ENCODE assay signal across 8 cellular contexts in the genomic region with DNA sequence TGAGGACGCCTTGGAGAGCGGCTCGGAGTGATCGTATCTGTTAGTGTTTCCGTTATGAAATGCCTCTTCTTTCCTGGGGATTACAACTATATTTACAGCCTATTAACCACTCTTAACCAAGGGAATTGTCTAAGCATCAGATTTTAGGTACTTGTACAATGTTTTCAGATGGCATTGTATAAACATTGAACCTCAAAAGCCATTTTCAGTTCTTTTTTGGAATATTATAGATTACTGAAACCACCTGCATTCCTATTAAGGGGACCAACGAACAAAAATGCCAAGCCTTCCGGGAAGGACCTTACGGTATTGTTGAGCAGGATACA. TPM values are rescaled to one million over a fixed set of nuclear protein-coding genes. Genes with fewer than 3 reads are reported as not detected.
DNase-seq lines count a peak whose midpoint lies in the region; FAIRE-seq and TF ChIP-seq lines count a peak whose summit lies in the region.

No MANE protein-coding gene starts in this region.

- H3K9me3 ChIP-seq in astrocyte (ENCODE audit: insufficient read depth, low read depth, low read length), result no peaks in the 10 kb centered on the region
- no peaks in the 10 kb centered on the region for H3K9me3 ChIP-seq in thyroid gland

- no peak for FAIRE-seq in astrocyte (lab: Jason Lieb, UNC)
- FAIRE-seq in GM12892 (lab: Jason Lieb, UNC), result no peak

- intact Hi-C loops in lower leg skin (cut with DNase I; ENCODE audit: low total_unique reads) (loop anchor here (5.0 kb wide), 1 partner anchor 1806 kb away; no protein-coding TSS in a partner anchor), thyroid gland (cut with DNase I) (no loop called here)

- H3K27ac ChIP-seq in astrocyte (ENCODE audit: low read depth, low read length), result no peak overlapping the region
- H3K27ac ChIP-seq in thyroid gland, result peak overlapping the region in 1 of 3 donors; percentile 85

- H3K4me3 Mint-ChIP-seq in activated CD4-positive, alpha-beta T cell treated with anti-CD3 and anti-CD28 coated beads, Interleukin-2, amount 10 ng/mL, durations not matched to agents 7 days and 5 days, result peak overlapping the region; percentile 67
- H3K4me3 Mint-ChIP-seq in astrocyte (ENCODE audit: unreplicated experiment), result peak overlapping the region; percentile 93

- no peaks in the 10 kb centered on the region for H3K9me3 Mint-ChIP-seq in activated CD4-positive, alpha-beta T cell treated with anti-CD3 and anti-CD28 coated beads, Interleukin-2, amount 10 ng/mL, durations not matched to agents 7 days and 5 days
- H3K9me3 Mint-ChIP-seq in astrocyte (ENCODE audit: unreplicated experiment), result no peaks in the 10 kb centered on the region

- CTCF ChIA-PET in activated CD4-positive, alpha-beta T cell treated with anti-CD3 and anti-CD28 coated beads, Interleukin-2, amount 10 ng/mL, durations not matched to agents 7 days and 5 days (lab: Charles Lee), result no interaction called here

- no peak for TF ChIP-seq POLR2A in lower leg skin (IDR thresholded peaks at IDR 0.05)
- no peak for TF ChIP-seq POLR2A in thyroid gland (IDR thresholded peaks at IDR 0.05)
- TF ChIP-seq POLR2A in GM12892 (IDR thresholded peaks at IDR 0.05; ENCODE audit: low read depth, low read length), result no peak

- H3K27ac Mint-ChIP-seq in activated CD4-positive, alpha-beta T cell treated with anti-CD3 and anti-CD28 coated beads, Interleukin-2, amount 10 ng/mL, durations not matched to agents 7 days and 5 days, result peak overlapping the region; percentile 6
- peak overlapping the region; percentile 79 for H3K27ac Mint-ChIP-seq in astrocyte (ENCODE audit: unreplicated experiment)

- H3K4me1 Mint-ChIP-seq in activated CD4-positive, alpha-beta T cell treated with anti-CD3 and anti-CD28 coated beads, Interleukin-2, amount 10 ng/mL, durations not matched to agents 7 days and 5 days, result peaks cover 12% of the 10 kb centered on the region
- H3K4me1 Mint-ChIP-seq in astrocyte (ENCODE audit: low read depth, unreplicated experiment), result peaks cover 1% of the 10 kb centered on the region

- WGBS in lower leg skin, 2 donors, result 1 to 6% methylated on average over 8 of the region's 8 CpGs
- 14 to 17% methylated on average over 7 to 8 of the region's 8 CpGs for WGBS in thyroid gland, 2 donors

- H3K27me3 Mint-ChIP-seq in activated CD4-positive, alpha-beta T cell treated with anti-CD3 and anti-CD28 coated beads, Interleukin-2, amount 10 ng/mL, durations not matched to agents 7 days and 5 days, result peaks cover 35% of the 10 kb centered on the region
- H3K27me3 Mint-ChIP-seq in astrocyte (ENCODE audit: low read depth, unreplicated experiment), result no peaks in the 10 kb centered on the region

- H3K9ac ChIP-seq in astrocyte (ENCODE audit: low read length), result peak overlapping the region; percentile 68

- peaks cover 22% of the 10 kb centered on the region for H4K20me1 ChIP-seq in astrocyte (ENCODE audit: insufficient read depth, low read length)

- H2AFZ ChIP-seq in astrocyte (ENCODE audit: low read depth, low read length), result peak overlapping the region; percentile 53

- H3K27me3 ChIP-seq in astrocyte (ENCODE audit: insufficient read depth, low read length) (peaks cover 12% of the 10 kb centered on the region), thyroid gland (no peaks in the 10 kb centered on the region)

- H3K79me2 ChIP-seq in astrocyte (ENCODE audit: insufficient read depth, low read length), result no peaks in the 10 kb centered on the region

- H3K36me3 ChIP-seq in astrocyte (ENCODE audit: insufficient read depth, low read length) (no peaks in the 10 kb centered on the region), thyroid gland (no peaks in the 10 kb centered on the region)

- H3K36me3 Mint-ChIP-seq in activated CD4-positive, alpha-beta T cell treated with anti-CD3 and anti-CD28 coated beads, Interleukin-2, amount 10 ng/mL, durations not matched to agents 7 days and 5 days (ENCODE audit: low read depth), result no peaks in the 10 kb centered on the region
- H3K36me3 Mint-ChIP-seq in astrocyte (ENCODE audit: low read depth, unreplicated experiment), result no peaks in the 10 kb centered on the region

- peaks cover 9% of the 10 kb centered on the region for H3K4me1 ChIP-seq in astrocyte (ENCODE audit: insufficient read depth, low read length)
- peaks cover 4 to 8% of the 10 kb centered on the region in 2 donors for H3K4me1 ChIP-seq in thyroid gland

- POLR2A ChIA-PET in activated CD4-positive, alpha-beta T cell treated with anti-CD3 and anti-CD28 coated beads, Interleukin-2, amount 10 ng/mL, durations not matched to agents 7 days and 5 days (lab: Charles Lee), result no interaction called here

- H3K4me2 ChIP-seq in astrocyte (ENCODE audit: low read length), result peak overlapping the region; percentile 95

- H3K4me3 ChIP-seq in astrocyte (ENCODE audit: insufficient read depth, low read depth, low read length) (peak overlapping the region; percentile 61), lower leg skin (ENCODE audit: low read depth, poor library complexity, severe bottlenecking) (peak overlapping the region; percentile 70), thyroid gland (replicated peaks in 1 of 3) (peak overlapping the region; percentile 6 to 67 (median 61))

- DNase-seq in activated CD4-positive, alpha-beta T cell treated with anti-CD3 and anti-CD28 coated beads, Interleukin-2, amount 10 ng/mL, durations not matched to agents 7 days and 5 days, result no peak
- no peak for DNase-seq in activated CD4-positive, alpha-beta T cell treated with anti-CD3 and anti-CD28 coated beads, Interleukin-2, amount 50 U/mL, for 1 hour
- DNase-seq in astrocyte (ENCODE audit: low read depth), result no peak
- DNase-seq in lower leg skin (ENCODE audit: low spot score in 2 of 2), result no peak
- no peak for DNase-seq in thyroid gland
- DNase-seq in GM12892 (ENCODE audit: insufficient read length), result no peak
- no peak for DNase-seq in HPDE6-E6E7 (ENCODE audit: extremely low spot score)
- no peak for DNase-seq in activated CD8-positive, alpha-beta memory T cell treated with anti-CD3 and anti-CD28 coated beads, Interleukin-2, amount 50 U/mL, for 48 hours

- TF ChIP-seq CTCF in astrocyte (IDR thresholded peaks at IDR 0.05; ENCODE audit: insufficient read depth, low read depth, low read length) (no peak), lower leg skin (IDR thresholded peaks at IDR 0.05) (no peak), thyroid gland (IDR thresholded peaks at IDR 0.05) (no peak)

RNA-seq across cellular contexts. Expression of gene NEO1, which starts 1.1 kb away (rescaled TPM):
- total RNA-seq in activated CD4-positive, alpha-beta T cell treated with anti-CD3 and anti-CD28 coated beads, Interleukin-2, amount 10 ng/mL, durations not matched to agents 7 days and 5 days, result 1 to 10 TPM; 4.3 to 5.8 TPM
- 30.3 and 39.5 TPM in 2 replicates for total RNA-seq in astrocyte
- total RNA-seq in lower leg skin, result 100 to 1,000 TPM in 1 of 4 donors, 10 to 100 TPM in 3; 60.0 to 102 (median 80.9) TPM
- total RNA-seq in thyroid gland, result 10 to 100 TPM; 27.1 to 39.6 (median 28.8) TPM
- 0.11 TPM for polyA plus RNA-seq in GM12892 (2012; ENCODE audit: missing spikeins)
